ENCODE assay signal across 7 cellular contexts in genomic region chr18:72058851-72059250, GRCh38.
"Had no signal": no experiment of that assay in that cellular context is flagged by ENCODE, and none has a peak within 500 bp of the region (broad histone marks: within the 10 kb centered on the region; RNA-seq: fewer than 3 reads in every experiment).

No MANE protein-coding gene starts in this region.

- ATAC-seq: K562 had no signal

- H3K27ac ChIP-seq: HL-60, KMS-11 had no signal

- H3K4me2 ChIP-seq: KMS-11 had no signal

- H3K9ac ChIP-seq: KMS-11 had no signal

- FAIRE-seq: HTR-8/SVneo, K562 had no signal

- H3K4me3 ChIP-seq: K562 had no signal

- DNase-seq: IMR-90, KBM-7, KG1 had no signal
